8 cellular contexts compared by ENCODE assay signal in genomic region chr3:129975332-129976090, GRCh38. TPM values are rescaled to one million over a fixed set of nuclear protein-coding genes. Genes with fewer than 3 reads are reported as not detected.
DNase-seq lines count a peak whose midpoint lies in the region; ATAC-seq and TF ChIP-seq lines count a peak whose summit lies in the region.

No MANE protein-coding gene starts in this region.

- H3K27me3 ChIP-seq in HL-60 (ENCODE audit: insufficient read depth, poor library complexity, severe bottlenecking) (peaks cover 31% of the 10 kb centered on the region), skeletal muscle tissue (ENCODE audit: control insufficient read depth in 3 of 3, insufficient read depth in 3 of 3, low read length in 3 of 3) (peaks cover 48 to 62% (median 59%) of the 10 kb centered on the region in 3 donors)

- no peak overlapping the region for H3K9ac ChIP-seq in skeletal muscle tissue (ENCODE audit: low read depth in 1 of 3, low read length in 3 of 3)

- H3K9me3 ChIP-seq in skeletal muscle tissue (ENCODE audit: control insufficient read depth in 3 of 3, low read length in 3 of 3) = no peaks in the 10 kb centered on the region

- no peak overlapping the region for H3K27ac ChIP-seq in HL-60 (replicated peaks)
- no peak overlapping the region for H3K27ac ChIP-seq in skeletal muscle tissue (ENCODE audit: low read depth, low read length)

- DNase-seq in HL-60 (ENCODE audit: low read depth in 1 of 2, low spot score in 1 of 2) (peak; percentile 37 to 66), KBM-7 (no peak), inferior parietal cortex (ENCODE audit: extremely low spot score) (no peak), NCI-H146 treated with DMSO at 0.1 percent for 48 hours (lab: John Stamatoyannopoulos, UW; ENCODE audit: unreplicated experiment) (no peak)
- DNase-seq in activated T-cell treated with anti-CD3 and anti-CD28 coated beads, Interleukin-2, amount 50 U/mL, for 1 hour = peak; percentile 30

- no peak for TF ChIP-seq CTCF in HL-60 (IDR thresholded peaks at IDR 0.05; ENCODE audit: insufficient read depth, low read length)

- H3K36me3 ChIP-seq in skeletal muscle tissue (ENCODE audit: control insufficient read depth in 3 of 3, insufficient read depth in 3 of 3, low read length in 3 of 3) = no peaks in the 10 kb centered on the region

- peaks cover 8 to 14% (median 8%) of the 10 kb centered on the region in 3 donors for H3K4me1 ChIP-seq in skeletal muscle tissue (ENCODE audit: control insufficient read depth in 3 of 3, insufficient read depth in 3 of 3, low read length in 3 of 3)

- ATAC-seq in GM19395 (IDR thresholded peaks at IDR 0.05; ENCODE audit: unreplicated experiment) = no peak

- H3K4me3 ChIP-seq in HL-60 (replicated peaks; ENCODE audit: insufficient read depth, low read length) (no peak overlapping the region), iPS-11a (ENCODE audit: low read depth, low read length) (peak overlapping the region; percentile 8), skeletal muscle tissue (ENCODE audit: low read length in 3 of 3) (peak overlapping the region; percentile 49 to 52 (median 51))

- in situ Hi-C loops in KBM-7 (cut with MboI; ENCODE audit: low pct_unique_long_range_greater_than_20kb, low sequenced_read_pairs) = no loop called here

RNA-seq across cellular contexts. Expression of gene TRH, which starts 1.0 kb away (rescaled TPM):
- total RNA-seq in skeletal muscle tissue = 0.52 TPM

Comparison
In these comparisons a context has a peak if more than half of its experiments do, and no peak if none do; other contexts are left out.
1. DNase-seq: peak in HL-60 (2 of 2) and activated T-cell treated with anti-CD3 and anti-CD28 coated beads, Interleukin-2, amount 50 U/mL, for 1 hour (single experiment); none in KBM-7 (single experiment), inferior parietal cortex (single experiment) and NCI-H146 treated with DMSO at 0.1 percent for 48 hours (single experiment).